ENCODE assay signal across 1 cellular context in the genomic region with DNA sequence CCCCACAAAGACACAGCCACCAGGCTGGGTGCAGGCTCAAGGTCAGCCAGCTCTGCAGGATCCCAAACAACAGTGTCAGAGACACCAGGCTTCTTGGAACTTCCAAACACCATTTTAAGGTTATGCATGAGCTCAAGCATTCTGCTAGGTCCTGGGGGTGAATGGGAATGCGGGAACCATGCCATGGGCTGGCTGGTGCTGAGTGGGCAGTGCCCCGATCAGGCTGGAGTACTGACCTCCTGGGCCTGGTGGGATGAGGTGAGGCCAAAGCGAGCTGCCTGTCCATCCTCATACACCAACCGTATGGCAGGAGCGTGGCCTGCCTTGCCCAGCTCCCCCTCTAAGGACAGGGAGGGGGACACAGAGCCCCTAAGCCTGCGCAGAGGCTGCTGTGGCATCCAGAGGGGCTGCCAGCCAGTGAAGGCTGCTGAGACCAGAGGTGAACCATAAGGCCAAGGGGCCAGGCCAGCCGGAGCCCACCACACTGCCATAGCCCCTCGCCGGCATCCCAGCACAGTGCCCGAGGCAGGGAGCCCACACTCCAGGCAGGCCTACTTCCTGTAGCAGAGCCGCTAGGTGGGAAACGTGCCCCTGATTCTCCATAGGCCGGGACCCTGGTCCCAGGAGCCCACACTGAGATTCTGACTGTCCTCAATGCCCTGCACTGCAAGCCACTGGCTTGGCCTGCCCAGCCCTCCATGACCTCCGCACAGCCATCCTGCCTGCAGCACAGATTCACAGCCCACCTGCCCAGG.
TF ChIP-seq lines count a peak whose summit lies in the region.

No MANE protein-coding gene starts in this region.

TF ChIP-seq in WTC11, 78 proteins besides CTCF, POLR2A, EP300 and RAD21 (continued from another document):
- TF ChIP-seq, protein P1, sequence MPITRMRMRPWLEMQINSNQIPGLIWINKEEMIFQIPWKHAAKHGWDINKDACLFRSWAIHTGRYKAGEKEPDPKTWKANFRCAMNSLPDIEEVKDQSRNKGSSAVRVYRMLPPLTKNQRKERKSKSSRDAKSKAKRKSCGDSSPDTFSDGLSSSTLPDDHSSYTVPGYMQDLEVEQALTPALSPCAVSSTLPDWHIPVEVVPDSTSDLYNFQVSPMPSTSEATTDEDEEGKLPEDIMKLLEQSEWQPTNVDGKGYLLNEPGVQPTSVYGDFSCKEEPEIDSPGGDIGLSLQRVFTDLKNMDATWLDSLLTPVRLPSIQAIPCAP (CRISPR knock-in tag; IDR thresholded peaks at IDR 0.05): no peak
- TF ChIP-seq ZNF138 (CRISPR knock-in tag; conservative IDR thresholded peaks at IDR 0.05) (no peak), ZNF423 (CRISPR knock-in tag; IDR thresholded peaks at IDR 0.05) (no peak), IRF2 (CRISPR knock-in tag; IDR thresholded peaks at IDR 0.05; ENCODE audit: borderline replicate concordance, low read depth) (no peak), FOXJ3 (CRISPR knock-in tag; IDR thresholded peaks at IDR 0.05; ENCODE audit: borderline replicate concordance) (no peak), GTF2I (CRISPR knock-in tag; conservative IDR thresholded peaks at IDR 0.05) (no peak), KAT7 (CRISPR knock-in tag; IDR thresholded peaks at IDR 0.05; ENCODE audit: borderline replicate concordance) (no peak)
